1 cellular context compared by ENCODE assay signal in genomic region chr17:35587074-35587961, GRCh38.
TF ChIP-seq lines count a peak whose summit lies in the region.

AP2B1 (plus strand) TSS chr17:35587322; CDS start chr17:35594031, 6,709 bp downstream.

TF ChIP-seq in K562, 482 proteins besides CTCF, POLR2A, EP300 and RAD21 (continued from another document and continues in another):
- TF ChIP-seq PHF20 (IDR thresholded peaks at IDR 0.05; ENCODE audit: partially characterized antibody) (peak; percentile 90), NR1H2 (CRISPR knock-in tag; IDR thresholded peaks at IDR 0.05) (no peak), GTF2E2 (tag; IDR thresholded peaks at IDR 0.05) (no peak; the same call in 1 of the 2 replicates), ZKSCAN1 (IDR thresholded peaks at IDR 0.05; ENCODE audit: low read depth, low read length) (peak; percentile 76; the same call in 1 of the 2 replicates), ZNF780A (CRISPR knock-in tag; IDR thresholded peaks at IDR 0.05) (no peak), ARHGAP35 (IDR thresholded peaks at IDR 0.05; ENCODE audit: partially characterized antibody) (peak; percentile 63), FOXA1 (IDR thresholded peaks at IDR 0.05; ENCODE audit: borderline replicate concordance) (no peak), ZNF395 (CRISPR knock-in tag; IDR thresholded peaks at IDR 0.05) (peak; percentile 85), ZNF436 (CRISPR knock-in tag; IDR thresholded peaks at IDR 0.05) (no peak), THRAP3 (IDR thresholded peaks at IDR 0.05; ENCODE audit: borderline replicate concordance) (no peak), HNRNPL (IDR thresholded peaks at IDR 0.05; ENCODE audit: low read depth, low read length) (no peak), ZBTB8A (IDR thresholded peaks at IDR 0.05; ENCODE audit: partially characterized antibody) (no peak), ZNF212 (CRISPR knock-in tag; IDR thresholded peaks at IDR 0.05) (peak; percentile 72; the same call in 1 of the 2 replicates), HCFC1 (IDR thresholded peaks at IDR 0.05; ENCODE audit: low read depth, low read length) (peak; percentile 97), SAP30 (IDR thresholded peaks at IDR 0.05; ENCODE audit: borderline replicate concordance, insufficient read depth, low read depth, low read length, poor library complexity, severe bottlenecking) (peak; percentile 13), THRA (IDR thresholded peaks at IDR 0.05) (no peak), ZFPM2 (CRISPR knock-in tag; IDR thresholded peaks at IDR 0.05) (no peak), MCM7 (IDR thresholded peaks at IDR 0.05) (0 out of 4 replicates have a peak, but pooled peaks of 1 of the 2 experiments have one; percentile 34), CHD7 (IDR thresholded peaks at IDR 0.05; ENCODE audit: low read depth, low read length) (no peak), HOXB6 (CRISPR knock-in tag; IDR thresholded peaks at IDR 0.05; ENCODE audit: borderline replicate concordance) (no peak), POU5F1 (IDR thresholded peaks at IDR 0.05; ENCODE audit: borderline replicate concordance, low read depth, low read length, partially characterized antibody) (no peak), SMC3 (conservative IDR thresholded peaks at IDR 0.05; ENCODE audit: insufficient read depth, low read depth, low read length) (0 out of 2 replicates have a peak, but pooled peaks have one; percentile 8), NONO (IDR thresholded peaks at IDR 0.05; ENCODE audit: low read depth in 2 of 2, low read length in 1 of 2) (no peak; a peak in 1 of 4 replicates), KDM5B (IDR thresholded peaks at IDR 0.05; ENCODE audit: insufficient replicate concordance, low read depth, low read length) (peak; percentile 59), BRF2 (IDR thresholded peaks at IDR 0.05; ENCODE audit: borderline replicate concordance, insufficient read depth, insufficient read length) (no peak), GABPB2 (CRISPR knock-in tag; conservative IDR thresholded peaks at IDR 0.05) (no peak; the same call in 1 of the 2 replicates), MGA (IDR thresholded peaks at IDR 0.05) (peak; percentile 75), HNRNPH1 (optimal IDR thresholded peaks at IDR 0.05; ENCODE audit: low read depth, low read length) (no peak), MTA1 (IDR thresholded peaks at IDR 0.05; ENCODE audit: borderline replicate concordance) (peak; percentile 100)
